ENCODE assay signal across 8 cellular contexts in the genomic region with DNA sequence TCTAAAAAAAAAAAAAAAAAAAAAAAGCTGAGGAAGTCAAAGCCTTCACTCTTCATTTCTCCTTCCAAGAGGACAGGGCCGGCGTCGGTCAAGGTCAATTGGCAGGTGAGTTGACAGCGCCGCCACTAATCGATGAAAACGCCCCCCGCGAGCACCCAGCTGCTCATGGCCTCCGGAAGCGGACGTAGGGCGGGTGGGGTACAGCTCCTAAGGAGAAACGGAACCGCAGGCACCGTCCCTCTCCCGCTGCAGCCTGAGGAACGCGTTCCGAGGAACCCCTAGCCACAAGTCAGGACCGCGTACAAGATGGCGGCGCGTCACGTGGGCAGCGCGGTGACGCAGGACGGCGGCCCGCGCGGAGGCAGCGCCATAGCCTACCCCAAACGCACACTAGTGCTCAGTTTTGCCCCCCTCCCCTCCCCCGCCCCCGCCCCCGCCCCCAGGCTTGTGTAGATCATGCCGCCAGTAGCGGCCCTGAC. TPM values are rescaled to one million over a fixed set of nuclear protein-coding genes. Genes with fewer than 3 reads are reported as not detected.
A peak's percentile ranks its signal among the peaks of the same experiment; 100 is the strongest.
DNase-seq lines count a peak whose midpoint lies in the region; ATAC-seq and TF ChIP-seq lines count a peak whose summit lies in the region.

A gene (plus strand): TSS at position 465 of the 479 bp plus-strand sequence. CDS start 16,045 bp downstream, outside the sequence.

- H3K4me3 ChIP-seq in lower lobe of right lung, result peak within 1 kb of the TSS; percentile 98

- peaks cover 35% of the 10 kb centered on the region for H3K4me1 ChIP-seq in lower lobe of right lung

- H3K9me3 Mint-ChIP-seq in activated CD4-positive, alpha-beta memory T cell treated with anti-CD3 and anti-CD28 coated beads for 36 hours, result peaks cover 3% of the 10 kb centered on the region

- intact Hi-C loops in activated CD4-positive, alpha-beta memory T cell treated with anti-CD3 and anti-CD28 coated beads for 36 hours (cut with micrococcal nuclease), result loop anchor here (1.0 to 10.0 kb wide), 4 partner anchors 215 to 581 kb away; a partner anchor contains a TSS
- intact Hi-C loops in lower lobe of right lung (cut with DNase I), result no loop called here

- peak within 1 kb of the TSS; percentile 87 for H3K27ac Mint-ChIP-seq in activated CD4-positive, alpha-beta memory T cell treated with anti-CD3 and anti-CD28 coated beads for 36 hours

- peak within 1 kb of the TSS; percentile 96 for H3K27ac ChIP-seq in lower lobe of right lung

- H3K27me3 Mint-ChIP-seq in activated CD4-positive, alpha-beta memory T cell treated with anti-CD3 and anti-CD28 coated beads for 36 hours, result no peaks in the 10 kb centered on the region

- H3K4me1 Mint-ChIP-seq in activated CD4-positive, alpha-beta memory T cell treated with anti-CD3 and anti-CD28 coated beads for 36 hours (ENCODE audit: low read depth), result peaks cover 33% of the 10 kb centered on the region

- TF ChIP-seq CTCF in lower lobe of right lung (IDR thresholded peaks at IDR 0.05), result no peak

- H3K36me3 ChIP-seq in lower lobe of right lung, result no peaks in the 10 kb centered on the region

- POLR2A ChIA-PET in activated CD4-positive, alpha-beta memory T cell treated with anti-CD3 and anti-CD28 coated beads for 36 hours (lab: Charles Lee), result interaction anchor here (0.6 to 2.9 kb wide), 9 partner anchors 10 to 578 kb away, joined by 3 to 22 read pairs (median 4); a partner anchor contains a TSS

- peaks cover 2% of the 10 kb centered on the region for H3K36me3 Mint-ChIP-seq in activated CD4-positive, alpha-beta memory T cell treated with anti-CD3 and anti-CD28 coated beads for 36 hours

- CTCF ChIA-PET in activated CD4-positive, alpha-beta memory T cell treated with anti-CD3 and anti-CD28 coated beads for 36 hours (lab: Charles Lee), result interaction anchor here (1.5 to 3.4 kb wide), 6 partner anchors 10 to 577 kb away, joined by 7 to 52 read pairs (median 27); a partner anchor contains a TSS

- peak within 1 kb of the TSS; percentile 82 for H3K4me3 Mint-ChIP-seq in activated CD4-positive, alpha-beta memory T cell treated with anti-CD3 and anti-CD28 coated beads for 36 hours

- H3K9me3 ChIP-seq in lower lobe of right lung, result no peaks in the 10 kb centered on the region

- DNase-seq in C1 segment of cervical spinal cord (lab: John Stamatoyannopoulos, UW) (peak; percentile 31 to 93 (median 87)), NCI-H774 (lab: John Stamatoyannopoulos, UW) (peak; percentile 96), ecto neural progenitor cell (ENCODE audit: low spot score) (peak; percentile 97), lower lobe of right lung (peak; percentile 95)
- peak; percentile 94 for DNase-seq in activated CD4-positive, alpha-beta memory T cell treated with anti-CD3 and anti-CD28 coated beads for 36 hours
- DNase-seq in stimulated activated CD4-positive, alpha-beta T cell treated with anti-CD3 and anti-CD28 coated beads, TNF-alpha, amount 100 ng/mL, for 1 hour (ENCODE audit: low read depth in 3 of 3, low spot score in 1 of 3), result peak; percentile 63 to 80 (median 76)

- no peaks in the 10 kb centered on the region for H3K27me3 ChIP-seq in lower lobe of right lung (ENCODE audit: low read depth)

- ATAC-seq in GM19328 (IDR thresholded peaks at IDR 0.05; ENCODE audit: unreplicated experiment) (peak; percentile 77), HG03520 (IDR thresholded peaks at IDR 0.05; ENCODE audit: unreplicated experiment) (peak; percentile 59), lower lobe of right lung (peak; percentile 94 to 96)

RNA-seq across cellular contexts. Expression of the gene that starts here (rescaled TPM):
- 10 to 100 TPM; 50.1 to 50.5 TPM for total RNA-seq in activated CD4-positive, alpha-beta memory T cell treated with anti-CD3 and anti-CD28 coated beads for 36 hours
- 47.0 TPM for total RNA-seq in lower lobe of right lung

Comparison
In these comparisons a context has a peak if more than half of its experiments do, and no peak if none do; other contexts are left out.
1. Peak in every context shown above with its lines: DNase-seq, ATAC-seq, H3K4me3 ChIP-seq and H3K27ac ChIP-seq.